In the genomic region with DNA sequence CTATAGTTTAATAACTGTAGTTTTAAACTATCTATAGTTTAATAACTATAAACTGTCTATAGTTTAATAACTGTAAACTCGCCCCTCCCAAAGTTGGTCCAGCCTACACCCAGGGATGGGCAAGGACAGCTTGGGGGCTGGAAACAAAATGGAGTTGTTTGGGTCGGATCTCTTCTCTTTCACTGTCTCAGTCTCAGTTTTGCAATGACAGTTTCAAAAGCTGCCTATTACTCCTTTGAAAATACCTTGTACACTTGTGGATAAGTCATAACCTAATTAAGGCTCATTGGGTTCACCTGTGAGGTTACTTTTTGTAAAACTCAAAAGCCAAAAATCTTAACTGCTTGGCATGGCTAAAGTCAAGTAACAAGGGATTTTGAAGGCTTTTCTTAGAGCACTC, we compare ENCODE assay signal across 2 cellular contexts.
TF ChIP-seq lines count a peak whose summit lies in the region.

No MANE protein-coding gene starts in this region.

TF ChIP-seq in GM23338, 12 proteins besides CTCF, POLR2A, EP300 and RAD21:
- TF ChIP-seq POLR2AphosphoS5 (IDR thresholded peaks at IDR 0.05; ENCODE audit: low read depth): no peak
- no peak for TF ChIP-seq CREB1 (CRISPR knock-in tag; IDR thresholded peaks at IDR 0.05; ENCODE audit: low read depth)
- TF ChIP-seq STAT1 (IDR thresholded peaks at IDR 0.05; ENCODE audit: unreplicated experiment): no peak
- no peak for TF ChIP-seq JUNB (IDR thresholded peaks at IDR 0.05; ENCODE audit: unreplicated experiment)
- TF ChIP-seq EZH2phosphoT487 (IDR thresholded peaks at IDR 0.05; ENCODE audit: unreplicated experiment): no peak
- no peak for TF ChIP-seq NANOG (IDR thresholded peaks at IDR 0.05; ENCODE audit: borderline replicate concordance)

TF ChIP-seq in GM12878, 131 proteins besides CTCF, POLR2A, EP300 and RAD21:
- TF ChIP-seq IRF3 (IDR thresholded peaks at IDR 0.05) (no peak), EED (IDR thresholded peaks at IDR 0.05; ENCODE audit: low read depth) (no peak), NR2C1 (IDR thresholded peaks at IDR 0.05) (no peak), MTA3 (IDR thresholded peaks at IDR 0.05; ENCODE audit: borderline replicate concordance, low read length) (no peak), CHD1 (IDR thresholded peaks at IDR 0.05; ENCODE audit: low read depth, low read length) (no peak), JUNB (IDR thresholded peaks at IDR 0.05) (peak; percentile 18; the same call in 1 of the 2 replicates)
- TF ChIP-seq, protein P1, sequence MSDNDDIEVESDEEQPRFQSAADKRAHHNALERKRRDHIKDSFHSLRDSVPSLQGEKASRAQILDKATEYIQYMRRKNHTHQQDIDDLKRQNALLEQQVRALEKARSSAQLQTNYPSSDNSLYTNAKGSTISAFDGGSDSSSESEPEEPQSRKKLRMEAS (IDR thresholded peaks at IDR 0.05; ENCODE audit: low read depth, low read length): no peak
